In the genomic region with DNA sequence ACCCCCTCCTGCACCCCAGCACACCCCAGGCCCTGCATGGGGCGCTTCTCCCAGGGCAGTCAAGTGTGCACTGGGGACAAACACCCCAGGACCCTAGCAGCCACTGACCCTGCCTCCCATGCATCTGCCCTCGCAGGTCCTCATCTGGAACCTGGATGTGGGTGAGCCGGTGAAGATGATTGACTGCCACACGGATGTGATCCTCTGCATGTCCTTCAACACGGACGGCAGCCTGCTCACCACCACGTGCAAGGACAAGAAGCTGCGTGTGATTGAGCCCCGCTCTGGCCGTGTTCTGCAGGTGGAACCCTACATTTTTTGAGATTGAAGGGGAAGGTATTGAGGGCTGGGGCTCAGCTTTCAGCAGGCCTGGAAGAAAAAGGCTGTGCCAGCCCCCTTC, we compare ENCODE assay signal across 35 cellular contexts.
"Had no signal": no experiment of that assay in that cellular context is flagged by ENCODE, and none has a peak within 500 bp of the region (broad histone marks: within the 10 kb centered on the region; RNA-seq: fewer than 3 reads in every experiment).

No MANE protein-coding gene starts in this region.

- H3K27ac ChIP-seq: KMS-11 had no signal

- H3K4me3 ChIP-seq: MG63 had no signal

- H3K9ac ChIP-seq: KMS-11 had no signal

- H3K9me3 ChIP-seq: MG63 had no signal

- H3K4me2 ChIP-seq: KMS-11 had no signal

- DNase-seq: Kasumi-1, KG1, MG63, MM.1S, MV-4-11, NCI-H1048, NCI-H1092, NCI-H1092 treated with DMSO at 0.1 percent for 48 hours, NCI-H1105, NCI-H1105 treated with DMSO at 0.1 percent for 48 hours, NCI-H1417, NCI-H1417 treated with DMSO at 0.1 percent for 48 hours, NCI-H1436, NCI-H1436 treated with DMSO at 0.1 percent for 48 hours, NCI-H146, NCI-H1694, NCI-H1694 treated with DMSO at 0.1 percent for 48 hours, NCI-H187, NCI-H187 treated with DMSO at 0.1 percent for 48 hours, NCI-H1930, NCI-H2029, NCI-H2029 treated with DMSO at 0.1 percent for 48 hours, NCI-H2081, NCI-H2081 treated with DMSO at 0.1 percent for 48 hours, NCI-H2107, NCI-H2171, NCI-H2171 treated with DMSO at 0.1 percent for 48 hours, NCI-H2227 treated with DMSO at 0.1 percent for 48 hours, NCI-H226, NCI-H345, NCI-H446, NCI-H446 treated with DMSO at 0.1 percent for 48 hours, NCI-H510A, NCI-H510A treated with DMSO at 0.1 percent for 48 hours had no signal

- H3K27me3 ChIP-seq: MG63 had no signal
